Comparison of ENCODE assay signal across 1 cellular context in the genomic region with DNA sequence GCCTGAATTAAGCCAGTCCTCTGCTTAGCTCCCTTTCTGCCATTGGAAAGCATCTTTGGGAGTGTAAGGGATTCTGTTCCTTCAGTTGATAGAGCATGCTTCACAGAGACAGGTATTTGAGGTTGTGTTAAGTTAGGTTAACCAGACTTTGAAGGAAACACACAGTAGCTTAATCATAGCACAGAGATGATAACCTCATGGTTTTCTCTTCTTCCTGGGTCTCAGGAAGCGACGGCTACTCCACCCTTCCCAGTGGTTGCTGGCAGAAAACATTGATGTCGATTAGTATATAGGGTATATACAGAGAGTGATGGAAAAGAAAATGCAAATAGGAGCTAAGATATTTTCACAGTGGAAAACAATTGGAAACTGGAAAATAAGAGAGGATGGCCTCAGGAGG.
TF ChIP-seq lines count a peak whose summit lies in the region.

No MANE protein-coding gene starts in this region.

TF ChIP-seq in K562, 482 proteins besides CTCF, POLR2A, EP300 and RAD21:
- TF ChIP-seq, protein P1, sequence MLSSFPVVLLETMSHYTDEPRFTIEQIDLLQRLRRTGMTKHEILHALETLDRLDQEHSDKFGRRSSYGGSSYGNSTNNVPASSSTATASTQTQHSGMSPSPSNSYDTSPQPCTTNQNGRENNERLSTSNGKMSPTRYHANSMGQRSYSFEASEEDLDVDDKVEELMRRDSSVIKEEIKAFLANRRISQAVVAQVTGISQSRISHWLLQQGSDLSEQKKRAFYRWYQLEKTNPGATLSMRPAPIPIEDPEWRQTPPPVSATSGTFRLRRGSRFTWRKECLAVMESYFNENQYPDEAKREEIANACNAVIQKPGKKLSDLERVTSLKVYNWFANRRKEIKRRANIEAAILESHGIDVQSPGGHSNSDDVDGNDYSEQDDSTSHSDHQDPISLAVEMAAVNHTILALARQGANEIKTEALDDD (IDR thresholded peaks at IDR 0.05) = peak; percentile 54
- TF ChIP-seq, protein P2, sequence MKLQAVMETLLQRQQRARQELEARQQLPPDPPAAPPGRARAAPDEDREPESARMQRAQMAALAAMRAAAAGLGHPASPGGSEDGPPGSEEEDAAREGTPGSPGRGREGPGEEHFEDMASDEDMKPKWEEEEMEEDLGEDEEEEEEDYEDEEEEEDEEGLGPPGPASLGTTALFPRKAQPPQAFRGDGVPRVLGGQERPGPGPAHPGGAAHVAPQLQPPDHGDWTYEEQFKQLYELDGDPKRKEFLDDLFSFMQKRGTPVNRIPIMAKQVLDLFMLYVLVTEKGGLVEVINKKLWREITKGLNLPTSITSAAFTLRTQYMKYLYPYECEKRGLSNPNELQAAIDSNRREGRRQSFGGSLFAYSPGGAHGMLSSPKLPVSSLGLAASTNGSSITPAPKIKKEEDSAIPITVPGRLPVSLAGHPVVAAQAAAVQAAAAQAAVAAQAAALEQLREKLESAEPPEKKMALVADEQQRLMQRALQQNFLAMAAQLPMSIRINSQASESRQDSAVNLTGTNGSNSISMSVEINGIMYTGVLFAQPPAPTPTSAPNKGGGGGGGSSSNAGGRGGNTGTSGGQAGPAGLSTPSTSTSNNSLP (IDR thresholded peaks at IDR 0.05; ENCODE audit: borderline replicate concordance, low read depth, low read length) = no peak
